ENCODE assay signal across 9 cellular contexts in the genomic region with DNA sequence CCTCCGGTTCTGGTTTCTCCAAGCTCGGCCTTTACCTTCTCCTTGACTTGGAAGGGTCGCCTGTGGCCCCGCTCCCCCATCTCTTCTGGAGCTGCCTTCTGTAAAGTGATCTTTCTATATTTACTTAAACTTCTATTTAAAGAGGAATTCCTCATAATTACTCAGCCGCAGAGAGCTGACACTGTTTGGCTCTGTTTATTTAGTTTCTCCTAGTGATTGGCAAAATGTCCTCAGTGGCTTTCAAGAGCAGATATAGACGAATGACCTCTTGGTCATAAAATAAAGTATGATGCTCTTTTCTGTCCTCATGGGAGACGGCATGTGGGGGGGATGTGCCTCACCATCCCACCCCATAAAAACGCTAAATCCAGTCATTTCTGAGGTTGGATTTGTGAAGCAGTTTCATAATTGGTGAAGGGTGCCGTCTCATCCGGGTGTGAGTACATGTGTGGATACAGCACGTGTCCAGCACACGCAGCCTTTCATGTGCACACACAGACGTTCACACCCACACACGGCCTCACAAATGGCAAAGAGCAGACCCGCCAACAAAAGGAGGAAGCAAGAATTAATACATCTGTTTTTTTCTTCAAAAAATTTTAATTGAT. TPM values are rescaled to one million over a fixed set of nuclear protein-coding genes. Genes with fewer than 3 reads are reported as not detected.
DNase-seq lines count a peak whose midpoint lies in the region; ATAC-seq, FAIRE-seq and TF ChIP-seq lines count a peak whose summit lies in the region.
"Had no signal": no experiment of that assay in that cellular context is flagged by ENCODE, and none has a peak within 500 bp of the region (broad histone marks: within the 10 kb centered on the region; RNA-seq: fewer than 3 reads in every experiment).

No MANE protein-coding gene starts in this region.

- no peak for ATAC-seq in activated CD8-positive, alpha-beta T cell treated with anti-CD3 and anti-CD28 coated beads for 36 hours
- ATAC-seq in GM19023 (IDR thresholded peaks at IDR 0.05; ENCODE audit: unreplicated experiment), result no peak

- POLR2A ChIA-PET in AG04449 (lab: Yijun Ruan, JAX), result interaction anchor here (0.7 to 1.4 kb wide), 4 partner anchors 38 to 266 kb away, joined by 3 to 6 read pairs (median 4); no protein-coding TSS in a partner anchor
- POLR2A ChIA-PET in activated CD8-positive, alpha-beta T cell treated with anti-CD3 and anti-CD28 coated beads for 36 hours (lab: Charles Lee), result no interaction called here

- intact Hi-C loops in activated CD8-positive, alpha-beta T cell treated with anti-CD3 and anti-CD28 coated beads for 36 hours (cut with micrococcal nuclease), result no loop called here

- H3K9me3 Mint-ChIP-seq in activated CD8-positive, alpha-beta T cell treated with anti-CD3 and anti-CD28 coated beads for 36 hours, result no peaks in the 10 kb centered on the region

- no peak for TF ChIP-seq CTCF in AG04449 (IDR thresholded peaks at IDR 0.05; ENCODE audit: insufficient read depth, low read length, missing control alignments)
- no peak for TF ChIP-seq CTCF in activated CD8-positive, alpha-beta T cell treated with anti-CD3 and anti-CD28 coated beads for 36 hours (IDR thresholded peaks at IDR 0.05)

- CTCF ChIA-PET in AG04449 (lab: Yijun Ruan, JAX), result interaction anchor here (1.0 to 1.6 kb wide), 3 partner anchors 48 to 318 kb away, joined by 3 to 5 read pairs (median 4); no protein-coding TSS in a partner anchor
- CTCF ChIA-PET in activated CD8-positive, alpha-beta T cell treated with anti-CD3 and anti-CD28 coated beads for 36 hours (lab: Charles Lee), result interaction anchor here (1.1 kb wide), 1 partner anchor 318 kb away, joined by 3 read pairs; no protein-coding TSS in a partner anchor

- no peak overlapping the region for H3K4me3 ChIP-seq in AG04449 (ENCODE audit: low read depth, low read length)

- H3K36me3 Mint-ChIP-seq in activated CD8-positive, alpha-beta T cell treated with anti-CD3 and anti-CD28 coated beads for 36 hours (ENCODE audit: low read depth), result no peaks in the 10 kb centered on the region

- FAIRE-seq in endometrium (lab: Jason Lieb, UNC), result peak; percentile 55

- peak; percentile 61 for DNase-seq in AG04449 (ENCODE audit: low read depth, low spot score)
- peak; percentile 95 for DNase-seq in M059J (ENCODE audit: low read depth)
- DNase-seq in myocyte (ENCODE audit: low read depth), result peak; percentile 58
- DNase-seq in A172 (ENCODE audit: low spot score), result no peak
- no peak for DNase-seq in activated CD8-positive, alpha-beta T cell treated with anti-CD3 and anti-CD28 coated beads for 36 hours
- no peak for DNase-seq in stimulated activated naive CD4-positive, alpha-beta T cell (lab: John Stamatoyannopoulos, UW)
- DNase-seq: SHP77 treated with DMSO at 0.1 percent for 48 hours had no signal

- H3K27ac Mint-ChIP-seq in activated CD8-positive, alpha-beta T cell treated with anti-CD3 and anti-CD28 coated beads for 36 hours, result no peak overlapping the region

- no peaks in the 10 kb centered on the region for H3K27me3 Mint-ChIP-seq in activated CD8-positive, alpha-beta T cell treated with anti-CD3 and anti-CD28 coated beads for 36 hours

- H3K4me3 Mint-ChIP-seq in activated CD8-positive, alpha-beta T cell treated with anti-CD3 and anti-CD28 coated beads for 36 hours, result no peak overlapping the region

- H3K4me1 Mint-ChIP-seq in activated CD8-positive, alpha-beta T cell treated with anti-CD3 and anti-CD28 coated beads for 36 hours (ENCODE audit: low read depth), result peaks cover 15% of the 10 kb centered on the region

RNA-seq across cellular contexts. Expression of gene SMAD7, which starts 43.4 kb away (rescaled TPM):
- total RNA-seq in M059J (2014; rRNA removed; shearing (Covaris generic)), result 12.6 and 19.3 TPM in 2 replicates
- 2.7 and 3.0 TPM in 2 replicates for total RNA-seq in myocyte
- 24.2 TPM for polyA plus RNA-seq in myocyte (2012)
- total RNA-seq in A172 (2014; rRNA removed; shearing (Covaris generic)), result 6.2 and 8.5 TPM in 2 replicates
- 10 to 100 TPM; 17.4 to 18.1 TPM for total RNA-seq in activated CD8-positive, alpha-beta T cell treated with anti-CD3 and anti-CD28 coated beads for 36 hours

Comparison
In these comparisons a context has a peak if more than half of its experiments do, and no peak if none do; other contexts are left out.
1. DNase-seq: peak in AG04449 (single experiment), M059J (single experiment) and myocyte (single experiment); none in A172 (single experiment), activated CD8-positive, alpha-beta T cell treated with anti-CD3 and anti-CD28 coated beads for 36 hours (single experiment) and stimulated activated naive CD4-positive, alpha-beta T cell (0 of 6).